ENCODE assay signal across 8 cellular contexts in genomic region chr19:13163609-13164364, GRCh38. TPM values are rescaled to one million over a fixed set of nuclear protein-coding genes. Genes with fewer than 3 reads are reported as not detected.
DNase-seq lines count a peak whose midpoint lies in the region; ATAC-seq and TF ChIP-seq lines count a peak whose summit lies in the region.

No MANE protein-coding gene starts in this region.

- H2AFZ ChIP-seq in GM23338 = no peak overlapping the region

- peaks cover 17% of the 10 kb centered on the region for H3K79me2 ChIP-seq in GM23338 (replicated peaks; ENCODE audit: insufficient read depth)

- H3K4me3 Mint-ChIP-seq in GM23338 = peak overlapping the region; percentile 75

- no peaks in the 10 kb centered on the region for H3K9me3 ChIP-seq in neutrophil

- peak overlapping the region; percentile 99 for H3K27ac Mint-ChIP-seq in GM23338
- peak overlapping the region; percentile 82 to 93 for H3K27ac Mint-ChIP-seq in activated naive CD4-positive, alpha-beta T cell treated with anti-CD3 and anti-CD28 coated beads, Interleukin-2, amount 50 U/mL, for 72 hours

- H4K20me1 ChIP-seq in GM23338 (replicated peaks; ENCODE audit: insufficient read depth) = no peaks in the 10 kb centered on the region; the same call in 1 of the 2 replicates

- H3K27ac ChIP-seq in GM23338 (ENCODE audit: low read depth) (peak overlapping the region; percentile 100), neutrophil (peak overlapping the region; percentile 94)

- H3F3A ChIP-seq in GM23338 (replicated peaks; ENCODE audit: low read depth) = peaks cover 36% of the 10 kb centered on the region

- no peak for TF ChIP-seq CTCF in AG04449 (IDR thresholded peaks at IDR 0.05; ENCODE audit: insufficient read depth, low read length, missing control alignments)
- no peak for TF ChIP-seq CTCF in GM23338 (conservative IDR thresholded peaks at IDR 0.05; ENCODE audit: low read depth in 2 of 2)
- no peak for TF ChIP-seq CTCF in neutrophil (IDR thresholded peaks at IDR 0.05)

- peaks cover 14% of the 10 kb centered on the region for H3K27me3 Mint-ChIP-seq in GM23338 (ENCODE audit: insufficient read depth, low read depth, poor library complexity)

- CTCF ChIA-PET in AG04449 (lab: Yijun Ruan, JAX) = interaction anchor here (0.6 to 4.1 kb wide), 8 partner anchors 8 to 198 kb away, joined by 4 to 19 read pairs (median 5); no protein-coding TSS in a partner anchor

- H3K4me2 ChIP-seq in GM23338 = peak overlapping the region; percentile 85

- H3K4me3 ChIP-seq in AG04449 (ENCODE audit: low read depth, low read length) = peak overlapping the region; percentile 38
- peak overlapping the region; percentile 61 for H3K4me3 ChIP-seq in GM23338
- H3K4me3 ChIP-seq in neutrophil (ENCODE audit: low read depth in 1 of 2, low read length in 1 of 2) = peak overlapping the region; percentile 55 to 73

- H3K36me3 ChIP-seq in GM23338 (ENCODE audit: insufficient read depth) = no peaks in the 10 kb centered on the region
- no peaks in the 10 kb centered on the region for H3K36me3 ChIP-seq in neutrophil

- ATAC-seq in GM23338 = peak; percentile 43
- ATAC-seq in activated naive CD4-positive, alpha-beta T cell treated with anti-CD3 and anti-CD28 coated beads, Interleukin-2, amount 50 U/mL, for 72 hours = peak; percentile 9 to 34
- no peak for ATAC-seq in HG02884 (IDR thresholded peaks at IDR 0.05; ENCODE audit: unreplicated experiment)

- H3K27me3 ChIP-seq in GM23338 (ENCODE audit: insufficient read depth) (no peaks in the 10 kb centered on the region), neutrophil (no peaks in the 10 kb centered on the region)

- H3K4me1 Mint-ChIP-seq in GM23338 = peaks cover 37% of the 10 kb centered on the region

- no peak for DNase-seq in AG04449 (ENCODE audit: low read depth, low spot score)
- peak; percentile 90 for DNase-seq in GM23338 (ENCODE audit: low spot score)
- DNase-seq in activated naive CD4-positive, alpha-beta T cell treated with anti-CD3 and anti-CD28 coated beads, Interleukin-2, amount 50 U/mL, for 72 hours (ENCODE audit: low spot score in 2 of 2) = peak; percentile 61 to 71
- DNase-seq in glomerular visceral epithelial cell (ENCODE audit: extremely low spot score) = peak; percentile 97
- DNase-seq in inferior parietal cortex (ENCODE audit: extremely low spot score) = no peak

- H3K9me3 Mint-ChIP-seq in GM23338 = peaks cover 3% of the 10 kb centered on the region; the same call in 1 of the 3 replicates
- no peaks in the 10 kb centered on the region for H3K9me3 Mint-ChIP-seq in activated naive CD4-positive, alpha-beta T cell treated with anti-CD3 and anti-CD28 coated beads, Interleukin-2, amount 50 U/mL, for 72 hours

- peaks cover 65% of the 10 kb centered on the region for H3K4me1 ChIP-seq in GM23338 (ENCODE audit: insufficient read depth)
- H3K4me1 ChIP-seq in neutrophil (ENCODE audit: control insufficient read depth in 1 of 2, insufficient read depth in 1 of 2, low read depth in 1 of 2, low read length in 1 of 2) = peaks cover 88 to 95% of the 10 kb centered on the region in 2 experiments

- no peaks in the 10 kb centered on the region for H3K9me2 ChIP-seq in GM23338 (ENCODE audit: insufficient read depth)

- H3K36me3 Mint-ChIP-seq in GM23338 (ENCODE audit: low read depth) = peaks cover 3% of the 10 kb centered on the region; the same call in 1 of the 3 replicates
- peaks cover 0 to 6% of the 10 kb centered on the region in 2 donors for H3K36me3 Mint-ChIP-seq in activated naive CD4-positive, alpha-beta T cell treated with anti-CD3 and anti-CD28 coated beads, Interleukin-2, amount 50 U/mL, for 72 hours

- POLR2A ChIA-PET in AG04449 (lab: Yijun Ruan, JAX) = interaction anchor here (0.6 to 3.3 kb wide), 10 partner anchors 8 to 1334 kb away, joined by 3 to 32 read pairs (median 5); partner anchors contain the start of genes IER2 and STX10

TF ChIP-seq in GM23338, 12 proteins besides CTCF, POLR2A, EP300 and RAD21:
- TF ChIP-seq CREB1 (CRISPR knock-in tag; IDR thresholded peaks at IDR 0.05; ENCODE audit: low read depth) = peak; percentile 13; the same call in 1 of the 2 replicates
- no peak for TF ChIP-seq NANOG (IDR thresholded peaks at IDR 0.05; ENCODE audit: borderline replicate concordance)
- peak; percentile 5; the same call in 1 of the 2 replicates for TF ChIP-seq ETS1 (IDR thresholded peaks at IDR 0.05)
- peak; percentile 58; the same call in 1 of the 2 replicates for TF ChIP-seq POLR2AphosphoS5 (IDR thresholded peaks at IDR 0.05; ENCODE audit: low read depth)
- no peak for TF ChIP-seq ZNF114 (CRISPR knock-in tag; IDR thresholded peaks at IDR 0.05)
TF ChIP-seq in GM23338: peak in this region for 3.

TF ChIP-seq in PFSK-1, 5 proteins besides CTCF, POLR2A, EP300 and RAD21:
- no peak for TF ChIP-seq REST (IDR thresholded peaks at IDR 0.05; ENCODE audit: insufficient read depth in 1 of 2, low read depth in 2 of 2, low read length in 2 of 2)
- TF ChIP-seq TAF1 (IDR thresholded peaks at IDR 0.05; ENCODE audit: borderline replicate concordance, insufficient read depth, low read length) = 0 out of 2 replicates have a peak, but pooled peaks have one; percentile 23
- TF ChIP-seq FOXP2 (optimal IDR thresholded peaks at IDR 0.05; ENCODE audit: borderline replicate concordance, extremely low read depth, extremely low read length, insufficient read depth) = peak; percentile 11
TF ChIP-seq in PFSK-1: peak in this region for 2.

RNA-seq across cellular contexts. Expression of gene IER2, which starts 13.6 kb away (rescaled TPM):
- total RNA-seq in GM23338 (2014; rRNA removed; shearing (Covaris generic)) = 99.1 and 124 TPM in 2 replicates
- polyA plus RNA-seq in GM23338 (2016; fragmentation: Nextera tagmentation; extraction: Ambion mirVana) = 191 and 200 TPM in 2 replicates
- 110 TPM for polyA plus RNA-seq in PFSK-1 (2012; ENCODE audit: insufficient read length, low read depth)
- 100 to 1,000 TPM; 111 to 174 TPM for total RNA-seq in activated naive CD4-positive, alpha-beta T cell treated with anti-CD3 and anti-CD28 coated beads, Interleukin-2, amount 50 U/mL, for 72 hours

RNA-seq across cellular contexts. Expression of gene STX10, which starts 13.6 kb away (rescaled TPM):
- 55.9 and 58.3 TPM in 2 replicates for total RNA-seq in GM23338 (2014; rRNA removed; shearing (Covaris generic))
- 42.8 and 44.0 TPM in 2 replicates for polyA plus RNA-seq in GM23338 (2016; fragmentation: Nextera tagmentation; extraction: Ambion mirVana)
- polyA plus RNA-seq in PFSK-1 (2012; ENCODE audit: insufficient read length, low read depth) = 141 TPM
- 10 to 100 TPM; 67.2 to 77.1 TPM for total RNA-seq in activated naive CD4-positive, alpha-beta T cell treated with anti-CD3 and anti-CD28 coated beads, Interleukin-2, amount 50 U/mL, for 72 hours

RNA-seq across cellular contexts. Expression of gene NACC1, which starts 45.7 kb away (rescaled TPM):
- 203 and 260 TPM in 2 replicates for total RNA-seq in GM23338 (2014; rRNA removed; shearing (Covaris generic))
- polyA plus RNA-seq in GM23338 (2016; fragmentation: Nextera tagmentation; extraction: Ambion mirVana) = 12.4 and 16.1 TPM in 2 replicates
- 58.8 TPM for polyA plus RNA-seq in PFSK-1 (2012; ENCODE audit: insufficient read length, low read depth)
- total RNA-seq in activated naive CD4-positive, alpha-beta T cell treated with anti-CD3 and anti-CD28 coated beads, Interleukin-2, amount 50 U/mL, for 72 hours = 10 to 100 TPM; 56.0 to 67.0 TPM

RNA-seq across cellular contexts. Expression of gene TRMT1, which starts 47.2 kb away (rescaled TPM):
- 76.4 and 88.6 TPM in 2 replicates for total RNA-seq in GM23338 (2014; rRNA removed; shearing (Covaris generic))
- 90.1 and 92.6 TPM in 2 replicates for polyA plus RNA-seq in GM23338 (2016; fragmentation: Nextera tagmentation; extraction: Ambion mirVana)
- 129 TPM for polyA plus RNA-seq in PFSK-1 (2012; ENCODE audit: insufficient read length, low read depth)
- total RNA-seq in activated naive CD4-positive, alpha-beta T cell treated with anti-CD3 and anti-CD28 coated beads, Interleukin-2, amount 50 U/mL, for 72 hours = 10 to 100 TPM; 65.5 to 82.4 TPM

Comparison
In these comparisons a context has a peak if more than half of its experiments do, and no peak if none do; other contexts are left out.
1. DNase-seq: peak in GM23338 (single experiment), activated naive CD4-positive, alpha-beta T cell treated with anti-CD3 and anti-CD28 coated beads, Interleukin-2, amount 50 U/mL, for 72 hours (2 of 2) and glomerular visceral epithelial cell (single experiment); none in AG04449 (single experiment) and inferior parietal cortex (single experiment).
2. Peak in every context shown above with its lines, with median percentiles within 50 percentile points of each other: H3K4me3 ChIP-seq.